In genomic region chr10:60942604-60943269, GRCh38 we compare ENCODE assay signal across 1 cellular context.
TF ChIP-seq lines count a peak whose summit lies in the region.

No MANE protein-coding gene starts in this region.

TF ChIP-seq in HepG2, 621 proteins besides CTCF, POLR2A, EP300 and RAD21 (continued from another document):
- TF ChIP-seq GPN1 (CRISPR knock-in tag; IDR thresholded peaks at IDR 0.05; ENCODE audit: borderline replicate concordance) (no peak), HOMEZ (CRISPR knock-in tag; IDR thresholded peaks at IDR 0.05; ENCODE audit: low read depth) (peak; percentile 13; the same call in 1 of the 2 replicates), SALL1 (CRISPR knock-in tag; IDR thresholded peaks at IDR 0.05) (0 out of 2 replicates have a peak, but pooled peaks have one; percentile 15), EZH2 (conservative IDR thresholded peaks at IDR 0.05; ENCODE audit: low read depth, low read length) (no peak), ISX (CRISPR knock-in tag; conservative IDR thresholded peaks at IDR 0.05) (no peak), ZNF414 (CRISPR knock-in tag; IDR thresholded peaks at IDR 0.05) (no peak), MAF1 (CRISPR knock-in tag; IDR thresholded peaks at IDR 0.05; ENCODE audit: borderline replicate concordance) (no peak), ZFP36L2 (CRISPR knock-in tag; IDR thresholded peaks at IDR 0.05) (no peak), ZNF556 (CRISPR knock-in tag; IDR thresholded peaks at IDR 0.05; ENCODE audit: borderline replicate concordance) (no peak), HDAC1 (CRISPR knock-in tag; IDR thresholded peaks at IDR 0.05) (peak; percentile 21; the same call in 1 of the 2 replicates), ZNF652 (CRISPR knock-in tag; IDR thresholded peaks at IDR 0.05; ENCODE audit: borderline replicate concordance, low read depth) (no peak), FOXK1 (CRISPR knock-in tag; IDR thresholded peaks at IDR 0.05; ENCODE audit: borderline replicate concordance, low read depth) (peak; percentile 24; the same call in 1 of the 2 replicates), ZNF12 (CRISPR knock-in tag; IDR thresholded peaks at IDR 0.05) (no peak), ARNT2 (CRISPR knock-in tag; IDR thresholded peaks at IDR 0.05; ENCODE audit: low read depth) (0 out of 2 replicates have a peak, but pooled peaks have one; percentile 46), CENPX (CRISPR knock-in tag; IDR thresholded peaks at IDR 0.05) (no peak), CBX5 (CRISPR knock-in tag; IDR thresholded peaks at IDR 0.05; ENCODE audit: borderline replicate concordance) (no peak), MAX (IDR thresholded peaks at IDR 0.05) (no peak), FOXP4 (CRISPR knock-in tag; IDR thresholded peaks at IDR 0.05) (peak; percentile 78), ZNF484 (CRISPR knock-in tag; IDR thresholded peaks at IDR 0.05; ENCODE audit: borderline replicate concordance, low read depth) (no peak), CENPBD1 (CRISPR knock-in tag; IDR thresholded peaks at IDR 0.05; ENCODE audit: borderline replicate concordance, low read depth) (no peak), ZNF615 (CRISPR knock-in tag; IDR thresholded peaks at IDR 0.05; ENCODE audit: borderline replicate concordance) (no peak), CC2D1A (CRISPR knock-in tag; IDR thresholded peaks at IDR 0.05) (no peak), ZSCAN21 (CRISPR knock-in tag; IDR thresholded peaks at IDR 0.05; ENCODE audit: borderline replicate concordance) (no peak), ZNF792 (CRISPR knock-in tag; IDR thresholded peaks at IDR 0.05) (no peak), KLF6 (CRISPR knock-in tag; IDR thresholded peaks at IDR 0.05) (no peak), HHEX (CRISPR knock-in tag; IDR thresholded peaks at IDR 0.05) (peak; percentile 67), MED1 (CRISPR knock-in tag; IDR thresholded peaks at IDR 0.05) (no peak), ERF (CRISPR knock-in tag; IDR thresholded peaks at IDR 0.05) (0 out of 2 replicates have a peak, but pooled peaks have one; percentile 9), PAXIP1 (CRISPR knock-in tag; conservative IDR thresholded peaks at IDR 0.05) (0 out of 2 replicates have a peak, but pooled peaks have one; percentile 38), GATAD1 (CRISPR knock-in tag; IDR thresholded peaks at IDR 0.05) (no peak), HDAC6 (IDR thresholded peaks at IDR 0.05; ENCODE audit: low read depth, low read length) (no peak), ZBTB7A (CRISPR knock-in tag; IDR thresholded peaks at IDR 0.05) (no peak), PAX8 (CRISPR knock-in tag; IDR thresholded peaks at IDR 0.05; ENCODE audit: borderline replicate concordance) (no peak), MED13 (CRISPR knock-in tag; IDR thresholded peaks at IDR 0.05) (no peak), NFE2L1 (CRISPR knock-in tag; IDR thresholded peaks at IDR 0.05; ENCODE audit: borderline replicate concordance) (no peak), NFIC (IDR thresholded peaks at IDR 0.05; ENCODE audit: low read length) (no peak), ZNF768 (CRISPR knock-in tag; IDR thresholded peaks at IDR 0.05) (no peak), ISL2 (CRISPR knock-in tag; IDR thresholded peaks at IDR 0.05) (0 out of 2 replicates have a peak, but pooled peaks have one; percentile 35), EHMT2 (IDR thresholded peaks at IDR 0.05; ENCODE audit: borderline replicate concordance, low read depth, low read length) (no peak), SKI (IDR thresholded peaks at IDR 0.05; ENCODE audit: partially characterized antibody) (peak; percentile 33), CREM (IDR thresholded peaks at IDR 0.05) (peak; percentile 21; the same call in 1 of the 2 replicates), CREM (CRISPR knock-in tag; IDR thresholded peaks at IDR 0.05) (no peak), ZNF790 (CRISPR knock-in tag; IDR thresholded peaks at IDR 0.05; ENCODE audit: borderline replicate concordance) (no peak), TMF1 (CRISPR knock-in tag; IDR thresholded peaks at IDR 0.05; ENCODE audit: low read depth) (no peak), ZNF75D (CRISPR knock-in tag; IDR thresholded peaks at IDR 0.05; ENCODE audit: borderline replicate concordance) (no peak), ZNF749 (CRISPR knock-in tag; IDR thresholded peaks at IDR 0.05; ENCODE audit: borderline replicate concordance) (no peak), ZZZ3 (CRISPR knock-in tag; IDR thresholded peaks at IDR 0.05; ENCODE audit: borderline replicate concordance) (no peak), FOXA3 (CRISPR knock-in tag; IDR thresholded peaks at IDR 0.05) (peak; percentile 70), BCL6 (CRISPR knock-in tag; IDR thresholded peaks at IDR 0.05) (peak; percentile 59), ZNF639 (CRISPR knock-in tag; conservative IDR thresholded peaks at IDR 0.05) (no peak), ZNF552 (CRISPR knock-in tag; IDR thresholded peaks at IDR 0.05; ENCODE audit: borderline replicate concordance) (no peak), ZFP37 (CRISPR knock-in tag; IDR thresholded peaks at IDR 0.05; ENCODE audit: borderline replicate concordance) (no peak), ZNF576 (CRISPR knock-in tag; IDR thresholded peaks at IDR 0.05) (no peak), ZNF496 (CRISPR knock-in tag; IDR thresholded peaks at IDR 0.05; ENCODE audit: insufficient replicate concordance) (no peak), ZNF143 (CRISPR knock-in tag; IDR thresholded peaks at IDR 0.05) (no peak), SRSF9 (IDR thresholded peaks at IDR 0.05; ENCODE audit: borderline replicate concordance, insufficient read depth, low read depth, low read length, poor library complexity, severe bottlenecking) (no peak), SOX6 (IDR thresholded peaks at IDR 0.05) (no peak), SOX6 (CRISPR knock-in tag; IDR thresholded peaks at IDR 0.05) (peak; percentile 29), ZNF720 (CRISPR knock-in tag; IDR thresholded peaks at IDR 0.05) (no peak), TGIF2 (CRISPR knock-in tag; IDR thresholded peaks at IDR 0.05) (0 out of 2 replicates have a peak, but pooled peaks have one; percentile 19), STAG1 (CRISPR knock-in tag; IDR thresholded peaks at IDR 0.05) (no peak)
